Comparison of ENCODE assay signal across 8 cellular contexts in genomic region chr19:18280247-18281081, GRCh38. TPM values are rescaled to one million over a fixed set of nuclear protein-coding genes. Genes with fewer than 3 reads are reported as not detected.
DNase-seq lines count a peak whose midpoint lies in the region; ATAC-seq, FAIRE-seq and TF ChIP-seq lines count a peak whose summit lies in the region.

No MANE protein-coding gene starts in this region.

- ATAC-seq in GM21423 (IDR thresholded peaks at IDR 0.05; ENCODE audit: unreplicated experiment) (peak; percentile 19), T-helper 17 cell (peak; percentile 14), HG02610 (IDR thresholded peaks at IDR 0.05; ENCODE audit: unreplicated experiment) (no peak)

- peaks cover 6% of the 10 kb centered on the region for H3K36me3 Mint-ChIP-seq in T-helper 17 cell (ENCODE audit: low read depth)
- peaks cover 9% of the 10 kb centered on the region for H3K36me3 Mint-ChIP-seq in astrocyte (ENCODE audit: low read depth, unreplicated experiment)

- FAIRE-seq in astrocyte (lab: Jason Lieb, UNC), result no peak

- DNase-seq in COLO668 (lab: John Stamatoyannopoulos, UW; ENCODE audit: unreplicated experiment) (peak; percentile 91), NB4 (ENCODE audit: low read depth) (peak; percentile 79), T-helper 17 cell (peak; percentile 76 to 80 (median 77)), astrocyte (ENCODE audit: low read depth) (peak; percentile 47), hepatic stellate cell (ENCODE audit: low spot score) (peak; percentile 87)

- H3K4me1 Mint-ChIP-seq in T-helper 17 cell (peaks cover 36% of the 10 kb centered on the region), astrocyte (ENCODE audit: low read depth, unreplicated experiment) (peaks cover 21% of the 10 kb centered on the region)

- H3K9me3 ChIP-seq in T-helper 17 cell (ENCODE audit: control insufficient read depth, low read length, poor library complexity, severe bottlenecking), result no peaks in the 10 kb centered on the region
- H3K9me3 ChIP-seq in astrocyte (ENCODE audit: insufficient read depth, low read depth, low read length), result no peaks in the 10 kb centered on the region

- peaks cover 45% of the 10 kb centered on the region for H4K20me1 ChIP-seq in astrocyte (ENCODE audit: insufficient read depth, low read length)

- peak overlapping the region; percentile 99 for H3K27ac Mint-ChIP-seq in T-helper 17 cell
- H3K27ac Mint-ChIP-seq in astrocyte (ENCODE audit: unreplicated experiment), result peak overlapping the region; percentile 96

- H3K4me1 ChIP-seq in astrocyte (ENCODE audit: insufficient read depth, low read length) (peaks cover 31% of the 10 kb centered on the region), rectal smooth muscle tissue (ENCODE audit: control insufficient read depth, insufficient read depth, low read length) (peaks cover 28% of the 10 kb centered on the region)

- H3K79me2 ChIP-seq in astrocyte (ENCODE audit: insufficient read depth, low read length), result peaks cover 52% of the 10 kb centered on the region

- H3K4me3 Mint-ChIP-seq in T-helper 17 cell (peak overlapping the region; percentile 94), astrocyte (ENCODE audit: unreplicated experiment) (peak overlapping the region; percentile 93)

- H3K4me3 ChIP-seq in NB4 (ENCODE audit: low read depth, low read length) (peak overlapping the region; percentile 74), astrocyte (ENCODE audit: insufficient read depth, low read depth, low read length) (peak overlapping the region; percentile 98), rectal smooth muscle tissue (ENCODE audit: low read length) (peak overlapping the region; percentile 79)

- peaks cover 4% of the 10 kb centered on the region for H3K36me3 ChIP-seq in astrocyte (ENCODE audit: insufficient read depth, low read length)
- peaks cover 12% of the 10 kb centered on the region for H3K36me3 ChIP-seq in rectal smooth muscle tissue (ENCODE audit: control insufficient read depth, insufficient read depth, low read length)

- H3K9ac ChIP-seq in astrocyte (ENCODE audit: low read length), result peak overlapping the region; percentile 99
- H3K9ac ChIP-seq in rectal smooth muscle tissue (ENCODE audit: low read length), result peak overlapping the region; percentile 99

- TF ChIP-seq POLR2A in NB4 (IDR thresholded peaks at IDR 0.05; ENCODE audit: extremely low read depth, insufficient read length), result peak; percentile 71

- no peaks in the 10 kb centered on the region for H3K27me3 ChIP-seq in astrocyte (ENCODE audit: insufficient read depth, low read length)
- H3K27me3 ChIP-seq in rectal smooth muscle tissue (ENCODE audit: control insufficient read depth, insufficient read depth, low read length), result no peaks in the 10 kb centered on the region

- H3K27me3 Mint-ChIP-seq in T-helper 17 cell (no peaks in the 10 kb centered on the region), astrocyte (ENCODE audit: low read depth, unreplicated experiment) (no peaks in the 10 kb centered on the region)

- TF ChIP-seq CTCF in NB4 (IDR thresholded peaks at IDR 0.05; ENCODE audit: low read depth, low read length) (no peak), astrocyte (IDR thresholded peaks at IDR 0.05; ENCODE audit: insufficient read depth, low read depth, low read length) (no peak)

- H3K9me3 Mint-ChIP-seq in astrocyte (ENCODE audit: unreplicated experiment), result no peaks in the 10 kb centered on the region

- peak overlapping the region; percentile 83 for H3K4me2 ChIP-seq in astrocyte (ENCODE audit: low read length)

- H3K27ac ChIP-seq in astrocyte (ENCODE audit: low read depth, low read length) (peak overlapping the region; percentile 95), rectal smooth muscle tissue (ENCODE audit: low read depth, low read length) (peak overlapping the region; percentile 93)

- H2AFZ ChIP-seq in astrocyte (ENCODE audit: low read depth, low read length), result no peak overlapping the region

RNA-seq across cellular contexts. Expression of gene JUND, which starts 1.0 kb away (rescaled TPM):
- total RNA-seq in T-helper 17 cell, result 1,000 to 10,000 TPM; 1,212 to 1,401 TPM
- 151 and 161 TPM in 2 replicates for total RNA-seq in astrocyte

RNA-seq across cellular contexts. Expression of gene IQCN, which starts 6.2 kb away (rescaled TPM):
- 10 to 100 TPM; 16.5 to 21.9 TPM for total RNA-seq in T-helper 17 cell
- total RNA-seq in astrocyte, result 1.3 and 1.7 TPM in 2 replicates

RNA-seq across cellular contexts. Expression of gene LSM4, which starts 42.4 kb away (rescaled TPM):
- total RNA-seq in T-helper 17 cell, result 10 to 100 TPM; 43.3 to 46.6 TPM
- total RNA-seq in astrocyte, result 102 and 127 TPM in 2 replicates

RNA-seq across cellular contexts. Expression of gene PDE4C, which starts 54.2 kb away (rescaled TPM):
- total RNA-seq in T-helper 17 cell (under 1 TPM in 1 of 2 donors, not detected in 1; 0.31 TPM), astrocyte (0.64 and 0.70 TPM in 2 replicates)

RNA-seq across cellular contexts. Expression of gene PGPEP1, which starts 59.9 kb away (rescaled TPM):
- 10 to 100 TPM; 22.0 to 28.3 TPM for total RNA-seq in T-helper 17 cell
- total RNA-seq in astrocyte, result 20.6 and 28.4 TPM in 2 replicates
